In the genomic region with DNA sequence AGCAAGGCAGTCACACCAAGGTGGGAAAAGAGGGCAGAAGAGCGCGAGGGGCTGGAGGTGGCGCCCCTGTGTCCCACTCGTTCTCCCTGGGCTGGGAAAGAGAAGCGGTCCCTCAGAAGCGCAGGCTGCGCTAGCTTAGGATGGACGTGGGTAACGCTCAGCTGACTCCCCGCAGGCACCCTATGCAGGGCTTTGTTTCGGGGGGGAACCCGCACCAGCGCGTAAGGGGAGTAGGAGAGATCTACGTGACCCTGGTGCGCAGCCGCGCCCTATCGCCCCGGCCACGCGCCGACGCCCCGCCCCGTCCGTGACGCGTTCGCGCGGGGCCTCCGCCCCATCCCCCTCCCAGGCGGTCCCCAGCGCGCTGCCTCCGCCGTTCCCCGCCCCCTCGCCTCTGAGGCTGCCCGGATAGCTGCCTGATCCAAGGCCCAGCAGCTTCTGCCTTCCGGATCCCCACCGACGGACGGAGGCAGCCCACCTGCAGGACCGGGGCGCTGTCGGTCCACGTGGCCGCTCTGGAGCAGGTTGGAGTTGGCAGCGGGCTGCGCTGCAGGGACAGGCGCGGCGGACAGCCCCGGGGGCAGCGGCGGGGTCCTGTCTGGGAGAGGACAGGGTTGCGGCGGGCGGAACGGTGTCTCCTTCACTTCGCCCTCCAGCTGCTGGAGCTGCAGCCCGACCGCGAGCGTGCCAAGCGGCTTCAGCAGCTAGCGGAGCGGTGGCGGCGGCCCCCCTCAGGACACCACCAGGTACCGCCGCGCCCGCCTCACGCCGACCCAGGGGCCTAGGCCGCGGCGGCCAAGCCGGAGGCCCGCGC, we compare ENCODE assay signal across 1 cellular context.
TF ChIP-seq lines count a peak whose summit lies in the region.

A gene with protein sequence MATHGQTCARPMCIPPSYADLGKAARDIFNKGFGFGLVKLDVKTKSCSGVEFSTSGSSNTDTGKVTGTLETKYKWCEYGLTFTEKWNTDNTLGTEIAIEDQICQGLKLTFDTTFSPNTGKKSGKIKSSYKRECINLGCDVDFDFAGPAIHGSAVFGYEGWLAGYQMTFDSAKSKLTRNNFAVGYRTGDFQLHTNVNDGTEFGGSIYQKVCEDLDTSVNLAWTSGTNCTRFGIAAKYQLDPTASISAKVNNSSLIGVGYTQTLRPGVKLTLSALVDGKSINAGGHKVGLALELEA (plus strand): TSS at position 604 of the 814 bp plus-strand sequence. CDS start 363 bp downstream, outside the sequence.

TF ChIP-seq in GM12878, 131 proteins besides CTCF, POLR2A, EP300 and RAD21 (continued from another document and continues in another):
- TF ChIP-seq, protein P1, sequence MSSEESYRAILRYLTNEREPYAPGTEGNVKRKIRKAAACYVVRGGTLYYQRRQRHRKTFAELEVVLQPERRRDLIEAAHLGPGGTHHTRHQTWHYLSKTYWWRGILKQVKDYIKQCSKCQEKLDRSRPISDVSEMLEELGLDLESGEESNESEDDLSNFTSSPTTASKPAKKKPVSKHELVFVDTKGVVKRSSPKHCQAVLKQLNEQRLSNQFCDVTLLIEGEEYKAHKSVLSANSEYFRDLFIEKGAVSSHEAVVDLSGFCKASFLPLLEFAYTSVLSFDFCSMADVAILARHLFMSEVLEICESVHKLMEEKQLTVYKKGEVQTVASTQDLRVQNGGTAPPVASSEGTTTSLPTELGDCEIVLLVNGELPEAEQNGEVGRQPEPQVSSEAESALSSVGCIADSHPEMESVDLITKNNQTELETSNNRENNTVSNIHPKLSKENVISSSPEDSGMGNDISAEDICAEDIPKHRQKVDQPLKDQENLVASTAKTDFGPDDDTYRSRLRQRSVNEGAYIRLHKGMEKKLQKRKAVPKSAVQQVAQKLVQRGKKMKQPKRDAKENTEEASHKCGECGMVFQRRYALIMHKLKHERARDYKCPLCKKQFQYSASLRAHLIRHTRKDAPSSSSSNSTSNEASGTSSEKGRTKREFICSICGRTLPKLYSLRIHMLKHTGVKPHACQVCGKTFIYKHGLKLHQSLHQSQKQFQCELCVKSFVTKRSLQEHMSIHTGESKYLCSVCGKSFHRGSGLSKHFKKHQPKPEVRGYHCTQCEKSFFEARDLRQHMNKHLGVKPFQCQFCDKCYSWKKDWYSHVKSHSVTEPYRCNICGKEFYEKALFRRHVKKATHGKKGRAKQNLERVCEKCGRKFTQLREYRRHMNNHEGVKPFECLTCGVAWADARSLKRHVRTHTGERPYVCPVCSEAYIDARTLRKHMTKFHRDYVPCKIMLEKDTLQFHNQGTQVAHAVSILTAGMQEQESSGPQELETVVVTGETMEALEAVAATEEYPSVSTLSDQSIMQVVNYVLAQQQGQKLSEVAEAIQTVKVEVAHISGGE (CRISPR knock-in tag; IDR thresholded peaks at IDR 0.05): no peak
- TF ChIP-seq IRF4 (IDR thresholded peaks at IDR 0.05; ENCODE audit: low read depth, low read length) (no peak), SP1 (IDR thresholded peaks at IDR 0.05; ENCODE audit: low read depth, low read length) (peak; percentile 69), CBFB (IDR thresholded peaks at IDR 0.05; ENCODE audit: low read depth) (peak; percentile 49), RUNX3 (IDR thresholded peaks at IDR 0.05; ENCODE audit: low read length) (peak; percentile 23), RFX5 (IDR thresholded peaks at IDR 0.05; ENCODE audit: low read depth, low read length) (no peak), TAF1 (IDR thresholded peaks at IDR 0.05; ENCODE audit: borderline replicate concordance, low read depth, low read length) (peak; percentile 78; the same call in 1 of the 2 replicates), ASH2L (IDR thresholded peaks at IDR 0.05; ENCODE audit: borderline replicate concordance, low read depth) (peak; percentile 18; the same call in 1 of the 2 replicates), MXI1 (IDR thresholded peaks at IDR 0.05; ENCODE audit: low read depth, low read length) (peak; percentile 76), MEF2B (IDR thresholded peaks at IDR 0.05; ENCODE audit: partially characterized antibody, poor library complexity, severe bottlenecking) (peak; percentile 41), BHLHE40 (IDR thresholded peaks at IDR 0.05; ENCODE audit: borderline replicate concordance in 1 of 2, low read depth in 2 of 2, low read length in 1 of 2) (peak in 1 of 2 experiments; percentile 79; a peak in 2 of 4 replicates), ETV6 (conservative IDR thresholded peaks at IDR 0.05 in 1 of 2, IDR thresholded peaks at IDR 0.05 in 1 of 2; ENCODE audit: borderline replicate concordance in 1 of 2, low read depth in 1 of 2) (no peak), NR2C2 (IDR thresholded peaks at IDR 0.05; ENCODE audit: borderline replicate concordance, control insufficient read depth, insufficient read length, low read depth) (no peak), ESRRA (IDR thresholded peaks at IDR 0.05; ENCODE audit: low read length) (0 out of 2 replicates have a peak, but pooled peaks have one; percentile 53), NRF1 (conservative IDR thresholded peaks at IDR 0.05; ENCODE audit: low read depth, low read length) (peak; percentile 67), ATF7 (IDR thresholded peaks at IDR 0.05; ENCODE audit: low read depth) (no peak), MEF2A (IDR thresholded peaks at IDR 0.05; ENCODE audit: insufficient read depth, low read depth, low read length) (no peak), IKZF1 (conservative IDR thresholded peaks at IDR 0.05) (peak; percentile 92), SRF (IDR thresholded peaks at IDR 0.05; ENCODE audit: low read depth in 2 of 2, low read length in 2 of 2) (0 out of 4 replicates have a peak, but pooled peaks of 1 of the 2 experiments have one; percentile 2), MYC (IDR thresholded peaks at IDR 0.05; ENCODE audit: insufficient read depth, insufficient read length, insufficient replicate concordance, low read length, severe bottlenecking) (peak; percentile 98), SMC3 (IDR thresholded peaks at IDR 0.05; ENCODE audit: borderline replicate concordance, low read length) (peak; percentile 5; the same call in 1 of the 2 replicates), SMAD1 (IDR thresholded peaks at IDR 0.05; ENCODE audit: low read depth, partially characterized antibody) (peak; percentile 42), RELA (IDR thresholded peaks at IDR 0.05; ENCODE audit: borderline replicate concordance, partially characterized antibody) (peak; percentile 97)
- TF ChIP-seq, protein P2, sequence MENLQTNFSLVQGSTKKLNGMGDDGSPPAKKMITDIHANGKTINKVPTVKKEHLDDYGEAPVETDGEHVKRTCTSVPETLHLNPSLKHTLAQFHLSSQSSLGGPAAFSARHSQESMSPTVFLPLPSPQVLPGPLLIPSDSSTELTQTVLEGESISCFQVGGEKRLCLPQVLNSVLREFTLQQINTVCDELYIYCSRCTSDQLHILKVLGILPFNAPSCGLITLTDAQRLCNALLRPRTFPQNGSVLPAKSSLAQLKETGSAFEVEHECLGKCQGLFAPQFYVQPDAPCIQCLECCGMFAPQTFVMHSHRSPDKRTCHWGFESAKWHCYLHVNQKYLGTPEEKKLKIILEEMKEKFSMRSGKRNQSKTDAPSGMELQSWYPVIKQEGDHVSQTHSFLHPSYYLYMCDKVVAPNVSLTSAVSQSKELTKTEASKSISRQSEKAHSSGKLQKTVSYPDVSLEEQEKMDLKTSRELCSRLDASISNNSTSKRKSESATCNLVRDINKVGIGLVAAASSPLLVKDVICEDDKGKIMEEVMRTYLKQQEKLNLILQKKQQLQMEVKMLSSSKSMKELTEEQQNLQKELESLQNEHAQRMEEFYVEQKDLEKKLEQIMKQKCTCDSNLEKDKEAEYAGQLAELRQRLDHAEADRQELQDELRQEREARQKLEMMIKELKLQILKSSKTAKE (IDR thresholded peaks at IDR 0.05; ENCODE audit: low read depth, poor library complexity, severe bottlenecking): peak; percentile 42
- TF ChIP-seq, protein P3, sequence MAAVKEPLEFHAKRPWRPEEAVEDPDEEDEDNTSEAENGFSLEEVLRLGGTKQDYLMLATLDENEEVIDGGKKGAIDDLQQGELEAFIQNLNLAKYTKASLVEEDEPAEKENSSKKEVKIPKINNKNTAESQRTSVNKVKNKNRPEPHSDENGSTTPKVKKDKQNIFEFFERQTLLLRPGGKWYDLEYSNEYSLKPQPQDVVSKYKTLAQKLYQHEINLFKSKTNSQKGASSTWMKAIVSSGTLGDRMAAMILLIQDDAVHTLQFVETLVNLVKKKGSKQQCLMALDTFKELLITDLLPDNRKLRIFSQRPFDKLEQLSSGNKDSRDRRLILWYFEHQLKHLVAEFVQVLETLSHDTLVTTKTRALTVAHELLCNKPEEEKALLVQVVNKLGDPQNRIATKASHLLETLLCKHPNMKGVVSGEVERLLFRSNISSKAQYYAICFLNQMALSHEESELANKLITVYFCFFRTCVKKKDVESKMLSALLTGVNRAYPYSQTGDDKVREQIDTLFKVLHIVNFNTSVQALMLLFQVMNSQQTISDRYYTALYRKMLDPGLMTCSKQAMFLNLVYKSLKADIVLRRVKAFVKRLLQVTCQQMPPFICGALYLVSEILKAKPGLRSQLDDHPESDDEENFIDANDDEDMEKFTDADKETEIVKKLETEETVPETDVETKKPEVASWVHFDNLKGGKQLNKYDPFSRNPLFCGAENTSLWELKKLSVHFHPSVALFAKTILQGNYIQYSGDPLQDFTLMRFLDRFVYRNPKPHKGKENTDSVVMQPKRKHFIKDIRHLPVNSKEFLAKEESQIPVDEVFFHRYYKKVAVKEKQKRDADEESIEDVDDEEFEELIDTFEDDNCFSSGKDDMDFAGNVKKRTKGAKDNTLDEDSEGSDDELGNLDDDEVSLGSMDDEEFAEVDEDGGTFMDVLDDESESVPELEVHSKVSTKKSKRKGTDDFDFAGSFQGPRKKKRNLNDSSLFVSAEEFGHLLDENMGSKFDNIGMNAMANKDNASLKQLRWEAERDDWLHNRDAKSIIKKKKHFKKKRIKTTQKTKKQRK (IDR thresholded peaks at IDR 0.05; ENCODE audit: low read depth, low read length): no peak
- TF ChIP-seq, protein P4, sequence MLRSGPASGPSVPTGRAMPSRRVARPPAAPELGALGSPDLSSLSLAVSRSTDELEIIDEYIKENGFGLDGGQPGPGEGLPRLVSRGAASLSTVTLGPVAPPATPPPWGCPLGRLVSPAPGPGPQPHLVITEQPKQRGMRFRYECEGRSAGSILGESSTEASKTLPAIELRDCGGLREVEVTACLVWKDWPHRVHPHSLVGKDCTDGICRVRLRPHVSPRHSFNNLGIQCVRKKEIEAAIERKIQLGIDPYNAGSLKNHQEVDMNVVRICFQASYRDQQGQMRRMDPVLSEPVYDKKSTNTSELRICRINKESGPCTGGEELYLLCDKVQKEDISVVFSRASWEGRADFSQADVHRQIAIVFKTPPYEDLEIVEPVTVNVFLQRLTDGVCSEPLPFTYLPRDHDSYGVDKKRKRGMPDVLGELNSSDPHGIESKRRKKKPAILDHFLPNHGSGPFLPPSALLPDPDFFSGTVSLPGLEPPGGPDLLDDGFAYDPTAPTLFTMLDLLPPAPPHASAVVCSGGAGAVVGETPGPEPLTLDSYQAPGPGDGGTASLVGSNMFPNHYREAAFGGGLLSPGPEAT (IDR thresholded peaks at IDR 0.05; ENCODE audit: low read depth): peak; percentile 90
- TF ChIP-seq, protein P5, sequence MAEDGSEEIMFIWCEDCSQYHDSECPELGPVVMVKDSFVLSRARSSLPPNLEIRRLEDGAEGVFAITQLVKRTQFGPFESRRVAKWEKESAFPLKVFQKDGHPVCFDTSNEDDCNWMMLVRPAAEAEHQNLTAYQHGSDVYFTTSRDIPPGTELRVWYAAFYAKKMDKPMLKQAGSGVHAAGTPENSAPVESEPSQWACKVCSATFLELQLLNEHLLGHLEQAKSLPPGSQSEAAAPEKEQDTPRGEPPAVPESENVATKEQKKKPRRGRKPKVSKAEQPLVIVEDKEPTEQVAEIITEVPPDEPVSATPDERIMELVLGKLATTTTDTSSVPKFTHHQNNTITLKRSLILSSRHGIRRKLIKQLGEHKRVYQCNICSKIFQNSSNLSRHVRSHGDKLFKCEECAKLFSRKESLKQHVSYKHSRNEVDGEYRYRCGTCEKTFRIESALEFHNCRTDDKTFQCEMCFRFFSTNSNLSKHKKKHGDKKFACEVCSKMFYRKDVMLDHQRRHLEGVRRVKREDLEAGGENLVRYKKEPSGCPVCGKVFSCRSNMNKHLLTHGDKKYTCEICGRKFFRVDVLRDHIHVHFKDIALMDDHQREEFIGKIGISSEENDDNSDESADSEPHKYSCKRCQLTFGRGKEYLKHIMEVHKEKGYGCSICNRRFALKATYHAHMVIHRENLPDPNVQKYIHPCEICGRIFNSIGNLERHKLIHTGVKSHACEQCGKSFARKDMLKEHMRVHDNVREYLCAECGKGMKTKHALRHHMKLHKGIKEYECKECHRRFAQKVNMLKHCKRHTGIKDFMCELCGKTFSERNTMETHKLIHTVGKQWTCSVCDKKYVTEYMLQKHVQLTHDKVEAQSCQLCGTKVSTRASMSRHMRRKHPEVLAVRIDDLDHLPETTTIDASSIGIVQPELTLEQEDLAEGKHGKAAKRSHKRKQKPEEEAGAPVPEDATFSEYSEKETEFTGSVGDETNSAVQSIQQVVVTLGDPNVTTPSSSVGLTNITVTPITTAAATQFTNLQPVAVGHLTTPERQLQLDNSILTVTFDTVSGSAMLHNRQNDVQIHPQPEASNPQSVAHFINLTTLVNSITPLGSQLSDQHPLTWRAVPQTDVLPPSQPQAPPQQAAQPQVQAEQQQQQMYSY (CRISPR knock-in tag; IDR thresholded peaks at IDR 0.05): no peak
- TF ChIP-seq, protein P6, sequence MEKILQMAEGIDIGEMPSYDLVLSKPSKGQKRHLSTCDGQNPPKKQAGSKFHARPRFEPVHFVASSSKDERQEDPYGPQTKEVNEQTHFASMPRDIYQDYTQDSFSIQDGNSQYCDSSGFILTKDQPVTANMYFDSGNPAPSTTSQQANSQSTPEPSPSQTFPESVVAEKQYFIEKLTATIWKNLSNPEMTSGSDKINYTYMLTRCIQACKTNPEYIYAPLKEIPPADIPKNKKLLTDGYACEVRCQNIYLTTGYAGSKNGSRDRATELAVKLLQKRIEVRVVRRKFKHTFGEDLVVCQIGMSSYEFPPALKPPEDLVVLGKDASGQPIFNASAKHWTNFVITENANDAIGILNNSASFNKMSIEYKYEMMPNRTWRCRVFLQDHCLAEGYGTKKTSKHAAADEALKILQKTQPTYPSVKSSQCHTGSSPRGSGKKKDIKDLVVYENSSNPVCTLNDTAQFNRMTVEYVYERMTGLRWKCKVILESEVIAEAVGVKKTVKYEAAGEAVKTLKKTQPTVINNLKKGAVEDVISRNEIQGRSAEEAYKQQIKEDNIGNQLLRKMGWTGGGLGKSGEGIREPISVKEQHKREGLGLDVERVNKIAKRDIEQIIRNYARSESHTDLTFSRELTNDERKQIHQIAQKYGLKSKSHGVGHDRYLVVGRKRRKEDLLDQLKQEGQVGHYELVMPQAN (conservative IDR thresholded peaks at IDR 0.05): peak; percentile 96
- TF ChIP-seq, protein P7, sequence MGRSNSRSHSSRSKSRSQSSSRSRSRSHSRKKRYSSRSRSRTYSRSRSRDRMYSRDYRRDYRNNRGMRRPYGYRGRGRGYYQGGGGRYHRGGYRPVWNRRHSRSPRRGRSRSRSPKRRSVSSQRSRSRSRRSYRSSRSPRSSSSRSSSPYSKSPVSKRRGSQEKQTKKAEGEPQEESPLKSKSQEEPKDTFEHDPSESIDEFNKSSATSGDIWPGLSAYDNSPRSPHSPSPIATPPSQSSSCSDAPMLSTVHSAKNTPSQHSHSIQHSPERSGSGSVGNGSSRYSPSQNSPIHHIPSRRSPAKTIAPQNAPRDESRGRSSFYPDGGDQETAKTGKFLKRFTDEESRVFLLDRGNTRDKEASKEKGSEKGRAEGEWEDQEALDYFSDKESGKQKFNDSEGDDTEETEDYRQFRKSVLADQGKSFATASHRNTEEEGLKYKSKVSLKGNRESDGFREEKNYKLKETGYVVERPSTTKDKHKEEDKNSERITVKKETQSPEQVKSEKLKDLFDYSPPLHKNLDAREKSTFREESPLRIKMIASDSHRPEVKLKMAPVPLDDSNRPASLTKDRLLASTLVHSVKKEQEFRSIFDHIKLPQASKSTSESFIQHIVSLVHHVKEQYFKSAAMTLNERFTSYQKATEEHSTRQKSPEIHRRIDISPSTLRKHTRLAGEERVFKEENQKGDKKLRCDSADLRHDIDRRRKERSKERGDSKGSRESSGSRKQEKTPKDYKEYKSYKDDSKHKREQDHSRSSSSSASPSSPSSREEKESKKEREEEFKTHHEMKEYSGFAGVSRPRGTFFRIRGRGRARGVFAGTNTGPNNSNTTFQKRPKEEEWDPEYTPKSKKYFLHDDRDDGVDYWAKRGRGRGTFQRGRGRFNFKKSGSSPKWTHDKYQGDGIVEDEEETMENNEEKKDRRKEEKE (IDR thresholded peaks at IDR 0.05): no peak
